Comparison of ENCODE assay signal across 23 cellular contexts in the genomic region with DNA sequence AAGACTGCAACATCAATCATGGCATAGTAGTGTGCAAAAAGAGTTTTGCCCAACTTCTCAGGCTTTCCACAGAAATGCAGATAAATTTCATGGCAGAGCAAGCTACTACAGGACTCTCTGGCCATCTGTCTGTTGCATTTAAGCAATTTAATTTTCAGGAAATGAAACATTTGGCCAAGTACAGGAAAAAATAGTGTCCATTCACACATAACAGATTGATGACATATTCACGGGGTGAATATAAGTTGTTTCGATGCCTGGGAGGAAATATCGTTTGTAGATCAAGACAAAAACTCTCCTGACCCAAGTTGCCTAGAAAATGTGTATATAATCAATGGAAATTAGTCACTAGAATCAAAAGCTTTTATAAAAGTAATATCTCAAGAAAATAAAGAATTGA.
DNase-seq lines count a peak whose midpoint lies in the region; ATAC-seq and TF ChIP-seq lines count a peak whose summit lies in the region.
"Had no signal": no experiment of that assay in that cellular context is flagged by ENCODE, and none has a peak within 500 bp of the region (broad histone marks: within the 10 kb centered on the region; RNA-seq: fewer than 3 reads in every experiment).

No MANE protein-coding gene starts in this region.

- H3K4me1 Mint-ChIP-seq in activated CD8-positive, alpha-beta T cell treated with anti-CD3 and anti-CD28 coated beads, Interleukin-2, amount 10 ng/mL, durations not matched to agents 7 days and 5 days (ENCODE audit: low read depth) = no peaks in the 10 kb centered on the region
- H3K4me1 Mint-ChIP-seq: CD14-positive monocyte; CD4-positive, alpha-beta memory T cell had no signal

- peaks cover 10% of the 10 kb centered on the region for H3K9me3 Mint-ChIP-seq in activated CD8-positive, alpha-beta T cell treated with anti-CD3 and anti-CD28 coated beads, Interleukin-2, amount 10 ng/mL, durations not matched to agents 7 days and 5 days (ENCODE audit: insufficient read depth)

- DNase-seq in NCI-H1694 treated with DMSO at 0.1 percent for 48 hours (lab: John Stamatoyannopoulos, UW) (peak; percentile 37), cerebellum (ENCODE audit: low spot score) (peak; percentile 1), fibroblast of pulmonary artery (ENCODE audit: low read depth) (peak; percentile 8), midbrain (lab: John Stamatoyannopoulos, UW) (no peak), WERI-Rb-1 (no peak)
- no peak for DNase-seq in activated CD8-positive, alpha-beta T cell treated with anti-CD3 and anti-CD28 coated beads, Interleukin-2, amount 10 ng/mL, durations not matched to agents 7 days and 5 days
- DNase-seq: 8988T; ACHN; AML-193; BE2C; Calu3; CD4-positive, alpha-beta memory T cell; COR-L47; DMS53; DMS79 treated with DMSO at 0.1 percent for 48 hours; GF-D8; GM23248; H7; HCEC 1CT had no signal

- H3K9me3 ChIP-seq in WERI-Rb-1 (ENCODE audit: severe bottlenecking) = no peaks in the 10 kb centered on the region
- H3K9me3 ChIP-seq: A549; BE2C; BLaER1 treated with 17β-estradiol and CSF1 and Interleukin-3, amounts not matched to agents 10 nM and 100 nM had no signal

- H3K4me3 Mint-ChIP-seq in activated CD8-positive, alpha-beta T cell treated with anti-CD3 and anti-CD28 coated beads, Interleukin-2, amount 10 ng/mL, durations not matched to agents 7 days and 5 days = no peak overlapping the region
- H3K4me3 Mint-ChIP-seq: CD14-positive monocyte; CD4-positive, alpha-beta memory T cell had no signal

- no peak overlapping the region for H3K4me3 ChIP-seq in fibroblast of pulmonary artery (replicated peaks; ENCODE audit: low read depth, low read length)
- H3K4me3 ChIP-seq in WERI-Rb-1 (ENCODE audit: low read depth, low read length) = no peak overlapping the region
- H3K4me3 ChIP-seq: A549; BLaER1 treated with 17β-estradiol and CSF1 and Interleukin-3, amounts not matched to agents 10 nM and 100 nM; GM23248 had no signal

- no peaks in the 10 kb centered on the region for H3K27me3 Mint-ChIP-seq in activated CD8-positive, alpha-beta T cell treated with anti-CD3 and anti-CD28 coated beads, Interleukin-2, amount 10 ng/mL, durations not matched to agents 7 days and 5 days (ENCODE audit: low read depth)
- H3K27me3 Mint-ChIP-seq: CD4-positive, alpha-beta memory T cell had no signal

- POLR2A ChIA-PET in activated CD8-positive, alpha-beta T cell treated with anti-CD3 and anti-CD28 coated beads, Interleukin-2, amount 10 ng/mL, durations not matched to agents 7 days and 5 days (lab: Charles Lee) = no interaction called here

- no peaks in the 10 kb centered on the region for H3K36me3 ChIP-seq in WERI-Rb-1
- H3K36me3 ChIP-seq: BE2C; BLaER1 treated with 17β-estradiol and CSF1 and Interleukin-3, amounts not matched to agents 10 nM and 100 nM had no signal

- H3K27ac ChIP-seq in WERI-Rb-1 = no peak overlapping the region
- H3K27ac ChIP-seq: A549; BLaER1 treated with 17β-estradiol and CSF1 and Interleukin-3, amounts not matched to agents 10 nM and 100 nM; GM23248 had no signal

- no peaks in the 10 kb centered on the region for H3K36me3 Mint-ChIP-seq in activated CD8-positive, alpha-beta T cell treated with anti-CD3 and anti-CD28 coated beads, Interleukin-2, amount 10 ng/mL, durations not matched to agents 7 days and 5 days (ENCODE audit: low read depth)
- H3K36me3 Mint-ChIP-seq: CD14-positive monocyte; CD4-positive, alpha-beta memory T cell had no signal

- CTCF ChIA-PET in activated CD8-positive, alpha-beta T cell treated with anti-CD3 and anti-CD28 coated beads, Interleukin-2, amount 10 ng/mL, durations not matched to agents 7 days and 5 days (lab: Charles Lee) = no interaction called here

- no peak overlapping the region for H3K27ac Mint-ChIP-seq in activated CD8-positive, alpha-beta T cell treated with anti-CD3 and anti-CD28 coated beads, Interleukin-2, amount 10 ng/mL, durations not matched to agents 7 days and 5 days
- H3K27ac Mint-ChIP-seq: CD14-positive monocyte; CD4-positive, alpha-beta memory T cell had no signal

- TF ChIP-seq CTCF in fibroblast of pulmonary artery (IDR thresholded peaks at IDR 0.05; ENCODE audit: low read length, missing control alignments) = no peak
- no peak for TF ChIP-seq CTCF in WERI-Rb-1 (IDR thresholded peaks at IDR 0.05; ENCODE audit: low read depth, low read length)

- no peaks in the 10 kb centered on the region for H3K27me3 ChIP-seq in WERI-Rb-1 (ENCODE audit: insufficient read depth, low read depth, severe bottlenecking)
- H3K27me3 ChIP-seq: BE2C; BLaER1 treated with 17β-estradiol and CSF1 and Interleukin-3, amounts not matched to agents 10 nM and 100 nM had no signal

- no peak for ATAC-seq in GM21390 (IDR thresholded peaks at IDR 0.05; ENCODE audit: unreplicated experiment)
- no peak for ATAC-seq in activated CD8-positive, alpha-beta T cell treated with anti-CD3 and anti-CD28 coated beads, Interleukin-2, amount 10 ng/mL, durations not matched to agents 7 days and 5 days
- ATAC-seq: A549 had no signal

Comparison
In these comparisons a context has a peak if more than half of its experiments do, and no peak if none do; other contexts are left out.
1. DNase-seq: peak in NCI-H1694 treated with DMSO at 0.1 percent for 48 hours (single experiment), cerebellum (single experiment) and fibroblast of pulmonary artery (single experiment); none in midbrain (single experiment), WERI-Rb-1 (single experiment) and activated CD8-positive, alpha-beta T cell treated with anti-CD3 and anti-CD28 coated beads, Interleukin-2, amount 10 ng/mL, durations not matched to agents 7 days and 5 days (single experiment).